Comparison of ENCODE assay signal across 1 cellular context in the genomic region with DNA sequence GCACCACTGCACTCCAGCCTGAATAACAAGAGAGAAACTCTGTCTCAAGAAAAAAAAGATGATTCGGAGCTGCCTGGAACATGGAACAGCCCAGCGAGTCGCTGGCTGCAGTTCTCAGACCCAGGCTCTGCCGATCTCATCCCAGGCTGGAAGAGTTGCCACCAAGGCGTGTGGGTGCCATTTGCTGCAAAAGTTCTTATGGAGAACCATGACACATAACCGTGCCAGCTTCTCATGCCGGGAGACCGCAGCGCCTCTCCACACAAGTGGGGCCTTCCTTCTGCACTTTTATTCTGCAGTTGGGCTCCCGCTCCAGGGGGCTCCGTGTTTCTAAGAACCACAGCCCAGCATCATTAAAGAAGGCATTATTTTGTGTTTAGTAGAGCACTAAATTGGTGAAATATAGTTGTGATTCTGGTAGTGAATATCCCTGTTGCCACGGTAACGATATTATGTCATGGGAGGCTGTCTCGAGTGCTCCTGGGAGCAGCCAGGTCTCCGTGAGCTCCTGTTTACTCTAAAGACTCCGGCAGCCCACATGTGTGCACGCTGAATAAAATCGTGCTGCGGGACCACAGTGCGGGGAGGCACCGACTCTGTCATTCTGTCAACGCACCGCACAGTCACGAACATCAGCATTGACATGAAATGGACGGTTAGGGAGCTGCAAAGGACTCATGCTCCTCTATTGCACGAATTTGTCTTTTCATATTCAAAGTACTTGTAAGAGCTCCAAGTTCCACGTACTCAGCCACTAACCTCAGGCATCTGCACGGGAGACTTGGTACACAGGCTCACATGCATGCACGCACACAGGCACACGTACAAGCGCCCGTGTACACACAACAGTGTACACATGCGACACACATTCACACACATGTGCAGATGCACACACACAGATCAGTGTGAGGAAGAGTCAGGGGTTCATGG.
TF ChIP-seq lines count a peak whose summit lies in the region.

No MANE protein-coding gene starts in this region.

TF ChIP-seq in HepG2, 621 proteins besides CTCF, POLR2A, EP300 and RAD21 (continued from another document):
- TF ChIP-seq, protein P1, sequence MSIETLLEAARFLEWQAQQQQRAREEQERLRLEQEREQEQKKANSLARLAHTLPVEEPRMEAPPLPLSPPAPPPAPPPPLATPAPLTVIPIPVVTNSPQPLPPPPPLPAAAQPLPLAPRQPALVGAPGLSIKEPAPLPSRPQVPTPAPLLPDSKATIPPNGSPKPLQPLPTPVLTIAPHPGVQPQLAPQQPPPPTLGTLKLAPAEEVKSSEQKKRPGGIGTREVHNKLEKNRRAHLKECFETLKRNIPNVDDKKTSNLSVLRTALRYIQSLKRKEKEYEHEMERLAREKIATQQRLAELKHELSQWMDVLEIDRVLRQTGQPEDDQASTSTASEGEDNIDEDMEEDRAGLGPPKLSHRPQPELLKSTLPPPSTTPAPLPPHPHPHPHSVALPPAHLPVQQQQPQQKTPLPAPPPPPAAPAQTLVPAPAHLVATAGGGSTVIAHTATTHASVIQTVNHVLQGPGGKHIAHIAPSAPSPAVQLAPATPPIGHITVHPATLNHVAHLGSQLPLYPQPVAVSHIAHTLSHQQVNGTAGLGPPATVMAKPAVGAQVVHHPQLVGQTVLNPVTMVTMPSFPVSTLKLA (IDR thresholded peaks at IDR 0.05) = peak; percentile 73
